1 cellular context compared by ENCODE assay signal in the genomic region with DNA sequence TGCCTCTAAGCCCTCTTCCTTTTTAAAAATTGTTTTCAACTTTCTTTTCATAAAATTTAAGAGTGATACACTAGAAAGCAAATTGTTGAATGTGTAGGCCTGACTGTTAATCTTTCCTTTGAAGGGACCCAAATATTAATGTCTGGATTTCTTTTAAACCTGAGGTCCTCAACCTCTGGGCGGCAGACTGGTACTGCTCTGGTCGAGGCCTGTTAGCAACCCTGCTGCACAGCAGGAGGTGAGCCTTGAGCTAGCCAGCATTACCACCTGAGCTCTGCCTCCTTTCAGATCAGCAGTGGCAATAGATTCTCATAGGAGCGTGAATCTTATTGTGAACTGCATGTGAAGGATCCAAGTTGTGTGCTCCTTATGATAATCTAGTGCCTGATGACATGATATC.
TF ChIP-seq lines count a peak whose summit lies in the region.

No MANE protein-coding gene starts in this region.

TF ChIP-seq in WTC11, 78 proteins besides CTCF, POLR2A, EP300 and RAD21 (continued from another document):
- TF ChIP-seq, protein P1, sequence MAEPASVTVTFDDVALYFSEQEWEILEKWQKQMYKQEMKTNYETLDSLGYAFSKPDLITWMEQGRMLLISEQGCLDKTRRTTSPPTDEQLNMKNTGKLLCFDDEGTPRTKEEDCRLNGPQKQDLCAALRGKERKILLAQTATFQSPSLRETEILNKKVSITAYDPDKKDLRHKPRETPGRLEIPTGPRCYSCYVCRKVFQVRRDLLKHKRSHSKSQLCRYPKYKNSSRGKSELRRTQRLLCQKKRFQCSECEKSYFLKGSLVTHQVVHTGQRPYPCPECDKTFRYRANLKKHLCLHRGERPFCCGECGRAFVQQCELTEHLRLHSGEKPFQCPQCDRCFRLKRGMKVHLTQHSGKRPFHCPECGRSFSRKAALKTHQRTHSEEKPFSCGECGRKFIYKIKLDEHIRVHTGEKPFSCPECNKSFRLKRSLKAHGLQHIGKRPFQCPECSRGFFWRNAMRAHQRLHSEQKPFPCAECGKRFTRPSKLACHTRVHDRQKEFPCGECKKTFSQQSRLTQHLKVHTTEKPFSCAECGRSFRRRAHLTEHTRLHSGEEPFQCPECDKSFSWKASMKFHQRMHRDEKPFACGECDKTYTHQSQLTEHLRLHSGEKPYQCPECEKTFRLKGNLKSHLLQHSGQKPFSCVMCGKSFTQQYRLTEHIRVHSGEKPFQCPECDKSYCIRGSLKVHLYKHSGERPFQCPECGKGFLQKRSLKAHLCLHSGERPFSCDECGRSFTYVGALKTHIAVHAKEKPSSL (CRISPR knock-in tag; conservative IDR thresholded peaks at IDR 0.05) = no peak
- TF ChIP-seq GABPB1 (CRISPR knock-in tag; IDR thresholded peaks at IDR 0.05) = no peak
